1 cellular context compared by ENCODE assay signal in genomic region chr1:47229031-47229831, GRCh38.
TF ChIP-seq lines count a peak whose summit lies in the region.

No MANE protein-coding gene starts in this region.

TF ChIP-seq in K562, 482 proteins besides CTCF, POLR2A, EP300 and RAD21 (continued from another document and continues in another):
- TF ChIP-seq PHF21A (IDR thresholded peaks at IDR 0.05; ENCODE audit: borderline replicate concordance, low read depth), result 0 out of 2 replicates have a peak, but pooled peaks have one; percentile 12
- no peak for TF ChIP-seq POLR3G (IDR thresholded peaks at IDR 0.05; ENCODE audit: extremely low read depth, insufficient read length, insufficient replicate concordance)
- TF ChIP-seq YY1 (IDR thresholded peaks at IDR 0.05; ENCODE audit: borderline replicate concordance in 1 of 3, control insufficient read depth in 1 of 3, extremely low read depth in 1 of 3, insufficient read depth in 3 of 3, insufficient read length in 1 of 3, insufficient replicate concordance in 2 of 3, low read depth in 1 of 3, low read length in 2 of 3), result peak in 1 of 3 experiments; percentile 38
- TF ChIP-seq ZNF589 (CRISPR knock-in tag; IDR thresholded peaks at IDR 0.05; ENCODE audit: low read depth), result no peak
- no peak for TF ChIP-seq ATF1 (CRISPR knock-in tag; IDR thresholded peaks at IDR 0.05)
- TF ChIP-seq ATF1 (tag; IDR thresholded peaks at IDR 0.05), result peak; percentile 30; the same call in 1 of the 2 replicates
- TF ChIP-seq EP400 (IDR thresholded peaks at IDR 0.05), result peak; percentile 76
- peak; percentile 44; the same call in 1 of the 2 replicates for TF ChIP-seq DPF2 (IDR thresholded peaks at IDR 0.05)
- no peak for TF ChIP-seq FOSL1 (tag; conservative IDR thresholded peaks at IDR 0.05)
- TF ChIP-seq ELF4 (CRISPR knock-in tag; IDR thresholded peaks at IDR 0.05), result peak; percentile 61; the same call in 1 of the 2 replicates
- TF ChIP-seq ZNF436 (CRISPR knock-in tag; IDR thresholded peaks at IDR 0.05), result peak; percentile 65; the same call in 1 of the 2 replicates
- TF ChIP-seq, protein P1, sequence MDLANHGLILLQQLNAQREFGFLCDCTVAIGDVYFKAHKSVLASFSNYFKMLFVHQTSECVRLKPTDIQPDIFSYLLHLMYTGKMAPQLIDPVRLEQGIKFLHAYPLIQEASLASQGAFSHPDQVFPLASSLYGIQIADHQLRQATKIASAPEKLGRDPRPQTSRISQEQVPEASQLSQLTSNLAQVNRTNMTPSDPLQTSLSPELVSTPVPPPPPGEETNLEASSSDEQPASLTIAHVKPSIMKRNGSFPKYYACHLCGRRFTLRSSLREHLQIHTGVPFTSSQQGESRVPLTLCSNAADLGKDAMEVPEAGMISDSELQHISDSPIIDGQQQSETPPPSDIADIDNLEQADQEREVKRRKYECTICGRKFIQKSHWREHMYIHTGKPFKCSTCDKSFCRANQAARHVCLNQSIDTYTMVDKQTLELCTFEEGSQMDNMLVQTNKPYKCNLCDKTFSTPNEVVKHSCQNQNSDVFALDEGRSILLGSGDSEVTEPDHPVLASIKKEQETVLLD (IDR thresholded peaks at IDR 0.05), result 0 out of 2 replicates have a peak, but pooled peaks have one; percentile 32
- TF ChIP-seq ADNP (tag; IDR thresholded peaks at IDR 0.05), result no peak
- TF ChIP-seq TEAD1 (CRISPR knock-in tag; IDR thresholded peaks at IDR 0.05), result 0 out of 4 replicates have a peak, but pooled peaks of 1 of the 2 experiments have one; percentile 45
- no peak for TF ChIP-seq U2AF2 (optimal IDR thresholded peaks at IDR 0.05; ENCODE audit: low read depth, low read length)
- 0 out of 2 replicates have a peak, but pooled peaks have one; percentile 9 for TF ChIP-seq BCOR (IDR thresholded peaks at IDR 0.05)
- 0 out of 2 replicates have a peak, but pooled peaks have one; percentile 6 for TF ChIP-seq PYGO2 (tag; IDR thresholded peaks at IDR 0.05)
- peak; percentile 66 for TF ChIP-seq SMAD4 (CRISPR knock-in tag; conservative IDR thresholded peaks at IDR 0.05)
- 0 out of 2 replicates have a peak, but pooled peaks have one; percentile 33 for TF ChIP-seq ZNF41 (CRISPR knock-in tag; conservative IDR thresholded peaks at IDR 0.05)
- peak; percentile 54 to 86 for TF ChIP-seq MLLT1 (IDR thresholded peaks at IDR 0.05)
- 0 out of 2 replicates have a peak, but pooled peaks have one; percentile 45 for TF ChIP-seq SUPT5H (IDR thresholded peaks at IDR 0.05)
- 0 out of 2 replicates have a peak, but pooled peaks have one; percentile 38 for TF ChIP-seq ZNF707 (CRISPR knock-in tag; conservative IDR thresholded peaks at IDR 0.05)
- TF ChIP-seq, protein P2, sequence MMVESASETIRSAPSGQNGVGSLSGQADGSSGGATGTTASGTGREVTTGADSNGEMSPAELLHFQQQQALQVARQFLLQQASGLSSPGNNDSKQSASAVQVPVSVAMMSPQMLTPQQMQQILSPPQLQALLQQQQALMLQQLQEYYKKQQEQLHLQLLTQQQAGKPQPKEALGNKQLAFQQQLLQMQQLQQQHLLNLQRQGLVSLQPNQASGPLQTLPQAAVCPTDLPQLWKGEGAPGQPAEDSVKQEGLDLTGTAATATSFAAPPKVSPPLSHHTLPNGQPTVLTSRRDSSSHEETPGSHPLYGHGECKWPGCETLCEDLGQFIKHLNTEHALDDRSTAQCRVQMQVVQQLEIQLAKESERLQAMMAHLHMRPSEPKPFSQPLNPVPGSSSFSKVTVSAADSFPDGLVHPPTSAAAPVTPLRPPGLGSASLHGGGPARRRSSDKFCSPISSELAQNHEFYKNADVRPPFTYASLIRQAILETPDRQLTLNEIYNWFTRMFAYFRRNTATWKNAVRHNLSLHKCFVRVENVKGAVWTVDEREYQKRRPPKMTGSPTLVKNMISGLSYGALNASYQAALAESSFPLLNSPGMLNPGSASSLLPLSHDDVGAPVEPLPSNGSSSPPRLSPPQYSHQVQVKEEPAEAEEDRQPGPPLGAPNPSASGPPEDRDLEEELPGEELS (CRISPR knock-in tag; IDR thresholded peaks at IDR 0.05; ENCODE audit: borderline replicate concordance), result no peak
- TF ChIP-seq ZSCAN29 (IDR thresholded peaks at IDR 0.05), result peak; percentile 97
- TF ChIP-seq, protein P3, sequence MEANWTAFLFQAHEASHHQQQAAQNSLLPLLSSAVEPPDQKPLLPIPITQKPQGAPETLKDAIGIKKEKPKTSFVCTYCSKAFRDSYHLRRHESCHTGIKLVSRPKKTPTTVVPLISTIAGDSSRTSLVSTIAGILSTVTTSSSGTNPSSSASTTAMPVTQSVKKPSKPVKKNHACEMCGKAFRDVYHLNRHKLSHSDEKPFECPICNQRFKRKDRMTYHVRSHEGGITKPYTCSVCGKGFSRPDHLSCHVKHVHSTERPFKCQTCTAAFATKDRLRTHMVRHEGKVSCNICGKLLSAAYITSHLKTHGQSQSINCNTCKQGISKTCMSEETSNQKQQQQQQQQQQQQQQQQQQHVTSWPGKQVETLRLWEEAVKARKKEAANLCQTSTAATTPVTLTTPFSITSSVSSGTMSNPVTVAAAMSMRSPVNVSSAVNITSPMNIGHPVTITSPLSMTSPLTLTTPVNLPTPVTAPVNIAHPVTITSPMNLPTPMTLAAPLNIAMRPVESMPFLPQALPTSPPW (CRISPR knock-in tag; IDR thresholded peaks at IDR 0.05), result peak; percentile 82; the same call in 1 of the 2 replicates
- no peak for TF ChIP-seq CREB5 (CRISPR knock-in tag; IDR thresholded peaks at IDR 0.05)
- peak in 1 of 2 experiments; percentile 49; a peak in 3 of 4 replicates for TF ChIP-seq FOXK2 (conservative IDR thresholded peaks at IDR 0.05 in 1 of 2, IDR thresholded peaks at IDR 0.05 in 1 of 2; ENCODE audit: low read depth in 2 of 2)
- TF ChIP-seq, protein P4, sequence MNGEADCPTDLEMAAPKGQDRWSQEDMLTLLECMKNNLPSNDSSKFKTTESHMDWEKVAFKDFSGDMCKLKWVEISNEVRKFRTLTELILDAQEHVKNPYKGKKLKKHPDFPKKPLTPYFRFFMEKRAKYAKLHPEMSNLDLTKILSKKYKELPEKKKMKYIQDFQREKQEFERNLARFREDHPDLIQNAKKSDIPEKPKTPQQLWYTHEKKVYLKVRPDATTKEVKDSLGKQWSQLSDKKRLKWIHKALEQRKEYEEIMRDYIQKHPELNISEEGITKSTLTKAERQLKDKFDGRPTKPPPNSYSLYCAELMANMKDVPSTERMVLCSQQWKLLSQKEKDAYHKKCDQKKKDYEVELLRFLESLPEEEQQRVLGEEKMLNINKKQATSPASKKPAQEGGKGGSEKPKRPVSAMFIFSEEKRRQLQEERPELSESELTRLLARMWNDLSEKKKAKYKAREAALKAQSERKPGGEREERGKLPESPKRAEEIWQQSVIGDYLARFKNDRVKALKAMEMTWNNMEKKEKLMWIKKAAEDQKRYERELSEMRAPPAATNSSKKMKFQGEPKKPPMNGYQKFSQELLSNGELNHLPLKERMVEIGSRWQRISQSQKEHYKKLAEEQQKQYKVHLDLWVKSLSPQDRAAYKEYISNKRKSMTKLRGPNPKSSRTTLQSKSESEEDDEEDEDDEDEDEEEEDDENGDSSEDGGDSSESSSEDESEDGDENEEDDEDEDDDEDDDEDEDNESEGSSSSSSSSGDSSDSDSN (IDR thresholded peaks at IDR 0.05; ENCODE audit: borderline replicate concordance in 1 of 2, low read depth in 2 of 2, low read length in 2 of 2), result peak; percentile 49 to 80; a peak in 3 of 4 replicates
- TF ChIP-seq ERF (CRISPR knock-in tag; IDR thresholded peaks at IDR 0.05), result no peak
- TF ChIP-seq STAT5A (IDR thresholded peaks at IDR 0.05; ENCODE audit: borderline replicate concordance, low read length), result peak; percentile 67; the same call in 1 of the 2 replicates
- TF ChIP-seq KDM1A (IDR thresholded peaks at IDR 0.05), result peak; percentile 57 to 64
- TF ChIP-seq THAP7 (CRISPR knock-in tag; IDR thresholded peaks at IDR 0.05), result no peak
- TF ChIP-seq ZFP30 (CRISPR knock-in tag; IDR thresholded peaks at IDR 0.05; ENCODE audit: borderline replicate concordance), result peak; percentile 74; the same call in 1 of the 2 replicates
- peak; percentile 6; the same call in 1 of the 2 replicates for TF ChIP-seq ETV1 (tag; conservative IDR thresholded peaks at IDR 0.05; ENCODE audit: low read depth)
- TF ChIP-seq TOE1 (IDR thresholded peaks at IDR 0.05; ENCODE audit: borderline replicate concordance), result 0 out of 2 replicates have a peak, but pooled peaks have one; percentile 42
- no peak for TF ChIP-seq TOE1 (CRISPR knock-in tag; IDR thresholded peaks at IDR 0.05; ENCODE audit: borderline replicate concordance, low read depth)
- peak; percentile 40 for TF ChIP-seq CCNT2 (IDR thresholded peaks at IDR 0.05; ENCODE audit: borderline replicate concordance, extremely low read depth, insufficient read length, low read depth, low read length)
- TF ChIP-seq ZBTB11 (CRISPR knock-in tag; IDR thresholded peaks at IDR 0.05), result peak in 2 of 3 experiments; percentile 27 to 88; a peak in 3 of 6 replicates
- peak; percentile 23; the same call in 1 of the 2 replicates for TF ChIP-seq RNF2 (IDR thresholded peaks at IDR 0.05)
- 0 out of 2 replicates have a peak, but pooled peaks have one; percentile 29 for TF ChIP-seq SRSF3 (IDR thresholded peaks at IDR 0.05; ENCODE audit: insufficient read depth, low read length)
- no peak for TF ChIP-seq CREB1 (IDR thresholded peaks at IDR 0.05)
- TF ChIP-seq CREB1 (CRISPR knock-in tag; IDR thresholded peaks at IDR 0.05), result 0 out of 2 replicates have a peak, but pooled peaks have one; percentile 23
- 0 out of 2 replicates have a peak, but pooled peaks have one; percentile 12 for TF ChIP-seq REST (CRISPR knock-in tag; IDR thresholded peaks at IDR 0.05; ENCODE audit: low read depth)
